ENCODE assay signal across 18 cellular contexts in genomic region chrX:29542147-29542546, GRCh38.
DNase-seq lines count a peak whose midpoint lies in the region; ATAC-seq and TF ChIP-seq lines count a peak whose summit lies in the region.
"Had no signal": no experiment of that assay in that cellular context is flagged by ENCODE, and none has a peak within 500 bp of the region (broad histone marks: within the 10 kb centered on the region; RNA-seq: fewer than 3 reads in every experiment).

No MANE protein-coding gene starts in this region.

- no peak overlapping the region for H2AFZ ChIP-seq in hepatocyte
- no peak overlapping the region for H2AFZ ChIP-seq in GM23248
- H2AFZ ChIP-seq: GM23338 had no signal

- DNase-seq in hepatocyte (ENCODE audit: low spot score) (no peak), NCI-H2196 (lab: John Stamatoyannopoulos, UW; ENCODE audit: unreplicated experiment) (no peak), T-cell (no peak), MV-4-11 (lab: John Stamatoyannopoulos, UW) (no peak), GM23248 (no peak)
- DNase-seq: KBM-7, NCI-H1092 treated with DMSO at 0.1 percent for 48 hours, NCI-H1694, NCI-H2171, NCI-H510A, Peyer's patch, Right ventricle myocardium superior had no signal

- H3K27me3 Mint-ChIP-seq in T-cell, result no peaks in the 10 kb centered on the region

- H3K9me3 ChIP-seq in hepatocyte (ENCODE audit: low read depth) (no peaks in the 10 kb centered on the region), GM23248 (ENCODE audit: low read depth) (no peaks in the 10 kb centered on the region)
- H3K9me3 ChIP-seq: BLaER1 treated with 17β-estradiol and CSF1 and Interleukin-3, amounts not matched to agents 10 nM and 100 nM; Peyer's patch had no signal

- peaks cover 0 to 3% (median 0%) of the 10 kb centered on the region in 3 donors for H3K9me3 Mint-ChIP-seq in T-cell
- H3K9me3 Mint-ChIP-seq: GM23338; T-helper 2 cell treated with Interferon-gamma antibody and Interleukin-4, amounts not matched to agents 5 μg/mL and 100 μg/mL, for 36 hours had no signal

- no peak for TF ChIP-seq CTCF in hepatocyte (IDR thresholded peaks at IDR 0.05; ENCODE audit: poor library complexity)

- H3K27ac ChIP-seq in hepatocyte, result peak overlapping the region; percentile 17
- no peak overlapping the region for H3K27ac ChIP-seq in GM23248
- H3K27ac ChIP-seq: BLaER1 treated with 17β-estradiol and CSF1 and Interleukin-3, amounts not matched to agents 10 nM and 100 nM; Peyer's patch had no signal

- peak overlapping the region; percentile 25 for H3K4me2 ChIP-seq in hepatocyte
- no peak overlapping the region for H3K4me2 ChIP-seq in GM23248 (ENCODE audit: unreplicated experiment)
- H3K4me2 ChIP-seq: BLaER1 treated with 17β-estradiol and CSF1 and Interleukin-3, amounts not matched to agents 10 nM and 100 nM; GM23338 had no signal

- no peaks in the 10 kb centered on the region for H3K9me2 ChIP-seq in hepatocyte (replicated peaks; ENCODE audit: insufficient read depth)
- H3K9me2 ChIP-seq in GM23248 (ENCODE audit: insufficient read depth), result no peaks in the 10 kb centered on the region

- in situ Hi-C loops in GM23248 (cut with MboI), result no loop called here

- H3K9ac ChIP-seq in GM23248, result no peak overlapping the region
- H3K9ac ChIP-seq: BLaER1 treated with 17β-estradiol and CSF1 and Interleukin-3, amounts not matched to agents 10 nM and 100 nM had no signal

- H3K4me1 Mint-ChIP-seq in T-cell, result no peaks in the 10 kb centered on the region
- H3K4me1 Mint-ChIP-seq: GM23338 had no signal

- H3K79me2 ChIP-seq in hepatocyte (no peaks in the 10 kb centered on the region), GM23248 (ENCODE audit: insufficient read depth) (no peaks in the 10 kb centered on the region)

- H3K4me1 ChIP-seq in hepatocyte (ENCODE audit: insufficient read depth) (no peaks in the 10 kb centered on the region), GM23248 (ENCODE audit: insufficient read depth) (no peaks in the 10 kb centered on the region)
- H3K4me1 ChIP-seq: BLaER1 treated with 17β-estradiol and CSF1 and Interleukin-3, amounts not matched to agents 10 nM and 100 nM; Peyer's patch had no signal

- CTCF ChIA-PET in T-cell (lab: Charles Lee), result no interaction called here

- H3K4me3 ChIP-seq in hepatocyte (no peak overlapping the region), GM23248 (no peak overlapping the region)
- H3K4me3 ChIP-seq: BLaER1 treated with 17β-estradiol and CSF1 and Interleukin-3, amounts not matched to agents 10 nM and 100 nM; GM23338; Peyer's patch had no signal

- no peaks in the 10 kb centered on the region for H3K36me3 Mint-ChIP-seq in T-cell

- POLR2A ChIA-PET in T-cell (lab: Charles Lee), result no interaction called here

- H4K20me1 ChIP-seq in hepatocyte (ENCODE audit: insufficient read depth, poor library complexity, severe bottlenecking) (no peaks in the 10 kb centered on the region), GM23248 (ENCODE audit: insufficient read depth) (no peaks in the 10 kb centered on the region)
- H4K20me1 ChIP-seq: BLaER1 treated with 17β-estradiol and CSF1 and Interleukin-3, amounts not matched to agents 10 nM and 100 nM had no signal

- H3K36me3 ChIP-seq in hepatocyte (replicated peaks; ENCODE audit: insufficient read depth, low read depth), result no peaks in the 10 kb centered on the region
- no peaks in the 10 kb centered on the region for H3K36me3 ChIP-seq in GM23248 (ENCODE audit: low read depth)
- H3K36me3 ChIP-seq: BLaER1 treated with 17β-estradiol and CSF1 and Interleukin-3, amounts not matched to agents 10 nM and 100 nM; Peyer's patch had no signal

- ATAC-seq in GM18858 (IDR thresholded peaks at IDR 0.05; ENCODE audit: unreplicated experiment) (peak; percentile 41), GM21576 (IDR thresholded peaks at IDR 0.05; ENCODE audit: unreplicated experiment) (peak; percentile 58), HG03354 (IDR thresholded peaks at IDR 0.05; ENCODE audit: poor library complexity, severe bottlenecking, unreplicated experiment) (peak; percentile 67), T-cell (replicated peaks in 1 of 4) (no peak)
- ATAC-seq: GM23338 had no signal

- H3K27me3 ChIP-seq in hepatocyte, result no peaks in the 10 kb centered on the region
- no peaks in the 10 kb centered on the region for H3K27me3 ChIP-seq in GM23248 (replicated peaks; ENCODE audit: insufficient read depth)
- H3K27me3 ChIP-seq: BLaER1 treated with 17β-estradiol and CSF1 and Interleukin-3, amounts not matched to agents 10 nM and 100 nM; Peyer's patch had no signal

- H3F3A ChIP-seq in GM23248 (ENCODE audit: insufficient read depth), result no peaks in the 10 kb centered on the region

- no peak overlapping the region for H3K27ac Mint-ChIP-seq in T-cell
- H3K27ac Mint-ChIP-seq: GM23338; T-helper 2 cell treated with Interferon-gamma antibody and Interleukin-4, amounts not matched to agents 5 μg/mL and 100 μg/mL, for 36 hours had no signal

- no peak overlapping the region for H3K4me3 Mint-ChIP-seq in T-cell
- H3K4me3 Mint-ChIP-seq: GM23338; T-helper 2 cell treated with Interferon-gamma antibody and Interleukin-4, amounts not matched to agents 5 μg/mL and 100 μg/mL, for 36 hours had no signal

- 35% methylated on average over 1 of the region's 1 CpG for WGBS in hepatocyte (ENCODE audit: low lambda C conversion rate, missing lambda C conversion rate)
- 8 to 45% methylated on average over 1 of the region's 1 CpG for WGBS in GM23248 (ENCODE audit: low coverage in 1 of 2, low lambda C conversion rate in 2 of 2, missing lambda C conversion rate in 2 of 2), 2 experiments

Comparison
In these comparisons a context has a peak if more than half of its experiments do, and no peak if none do; other contexts are left out.
1. ATAC-seq: peak in GM18858 (single experiment), GM21576 (single experiment) and HG03354 (single experiment); none in T-cell (0 of 4).